ENCODE assay signal across 22 cellular contexts in the genomic region with DNA sequence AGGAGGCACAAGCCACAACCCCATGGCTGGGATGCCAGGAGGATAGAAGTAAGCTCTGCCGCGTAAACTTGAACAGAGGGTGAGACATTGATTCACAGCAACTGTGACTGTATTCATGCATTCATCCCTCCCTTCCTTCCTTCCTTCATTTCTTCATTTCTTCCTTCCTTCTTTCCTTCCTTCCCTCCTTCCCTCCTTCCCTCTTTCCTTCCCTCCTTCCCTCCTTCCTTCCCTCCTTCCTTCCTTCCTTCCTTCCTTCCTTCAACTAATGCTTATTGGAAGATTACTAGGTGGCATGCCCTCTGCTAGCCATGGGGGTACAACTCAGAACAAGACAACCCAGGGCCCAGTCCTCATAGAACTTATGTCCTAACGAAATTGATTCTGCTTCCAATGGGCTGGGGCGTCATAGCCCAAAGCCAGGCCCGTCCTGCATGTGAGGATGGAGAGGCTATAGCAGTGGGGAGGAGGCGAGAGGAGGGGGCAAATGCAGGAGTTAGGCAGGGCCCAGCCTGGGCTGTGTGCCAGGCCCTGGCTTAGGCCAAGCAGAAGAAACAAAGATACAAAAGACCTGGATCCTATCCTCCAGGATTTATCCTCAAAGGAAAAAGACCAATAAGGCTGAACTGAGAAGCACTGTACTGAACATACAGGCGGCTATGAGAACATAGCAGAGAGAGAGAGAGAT. TPM values are rescaled to one million over a fixed set of nuclear protein-coding genes. Genes with fewer than 3 reads are reported as not detected.
DNase-seq lines count a peak whose midpoint lies in the region; ATAC-seq and TF ChIP-seq lines count a peak whose summit lies in the region.
"Had no signal": no experiment of that assay in that cellular context is flagged by ENCODE, and none has a peak within 500 bp of the region (broad histone marks: within the 10 kb centered on the region; RNA-seq: fewer than 3 reads in every experiment).

No MANE protein-coding gene starts in this region.

- peak; percentile 27 for DNase-seq in Ammon's horn (ENCODE audit: low spot score)
- peak; percentile 55 for DNase-seq in NCI-H446 treated with DMSO at 0.1 percent for 48 hours (lab: John Stamatoyannopoulos, UW)
- peak; percentile 47 for DNase-seq in esophagus muscularis mucosa (ENCODE audit: extremely low spot score)
- no peak for DNase-seq in neural crest cell (ENCODE audit: low read depth, low spot score)
- no peak for DNase-seq in GM19240 (ENCODE audit: insufficient read length, low spot score)
- DNase-seq in MG63 = no peak
- DNase-seq: CD4-positive, CD25-positive, alpha-beta regulatory T cell; GOT3; KG1; NCI-H1048; NCI-H1417; NCI-H1694; NCI-H2081; NCI-H2171 treated with DMSO at 0.1 percent for 48 hours; NCI-H345; NCI-H748 treated with DMSO at 0.1 percent for 48 hours; NK-92 treated with Interleukin-12 subunit alpha and Interleukin-12 subunit beta, amount 100 ng/mL, for 24 hours; PC-3; SK-N-SH had no signal

- no peak overlapping the region for H3K27ac ChIP-seq in esophagus muscularis mucosa (replicated peaks in 1 of 4)
- H3K27ac ChIP-seq: BLaER1 had no signal

- H3K27me3 Mint-ChIP-seq in neural crest cell (ENCODE audit: low read depth) = no peaks in the 10 kb centered on the region

- no peaks in the 10 kb centered on the region for H3K9me3 Mint-ChIP-seq in neural crest cell
- H3K9me3 Mint-ChIP-seq: CD4-positive, CD25-positive, alpha-beta regulatory T cell had no signal

- H3K4me3 ChIP-seq in esophagus muscularis mucosa (no peak overlapping the region), MG63 (no peak overlapping the region)
- H3K4me3 ChIP-seq: BLaER1, HAP-1 had no signal

- H3K27ac Mint-ChIP-seq in neural crest cell (ENCODE audit: unreplicated experiment) = peak overlapping the region; percentile 27

- no peaks in the 10 kb centered on the region for H3K9me3 ChIP-seq in esophagus muscularis mucosa
- no peaks in the 10 kb centered on the region for H3K9me3 ChIP-seq in MG63
- H3K9me3 ChIP-seq: BLaER1, HAP-1, SK-N-SH had no signal

- H3K4me1 ChIP-seq in esophagus muscularis mucosa = peaks cover 0 to 41% (median 36%) of the 10 kb centered on the region in 4 donors
- H3K4me1 ChIP-seq: BLaER1 had no signal

- 94% methylated on average over 6 of the region's 7 CpGs for WGBS in esophagus muscularis mucosa

- no peaks in the 10 kb centered on the region for H3K36me3 Mint-ChIP-seq in neural crest cell (ENCODE audit: low read depth)

- TF ChIP-seq CTCF in esophagus muscularis mucosa (IDR thresholded peaks at IDR 0.05) (no peak), neural crest cell (conservative IDR thresholded peaks at IDR 0.05) (no peak)

- H3K36me3 ChIP-seq in esophagus muscularis mucosa = no peaks in the 10 kb centered on the region
- no peaks in the 10 kb centered on the region for H3K36me3 ChIP-seq in MG63
- H3K36me3 ChIP-seq: BLaER1, HAP-1 had no signal

- TF ChIP-seq POLR2A in esophagus muscularis mucosa (IDR thresholded peaks at IDR 0.05; ENCODE audit: low read depth) = no peak

- no peak for ATAC-seq in GM19463 (IDR thresholded peaks at IDR 0.05; ENCODE audit: unreplicated experiment)
- ATAC-seq: PC-3 had no signal

- H3K4me3 Mint-ChIP-seq in neural crest cell = no peak overlapping the region
- H3K4me3 Mint-ChIP-seq: CD4-positive, CD25-positive, alpha-beta regulatory T cell had no signal

- H3K4me1 Mint-ChIP-seq in neural crest cell = peaks cover 26% of the 10 kb centered on the region

- H3K27me3 ChIP-seq in esophagus muscularis mucosa (no peaks in the 10 kb centered on the region), MG63 (no peaks in the 10 kb centered on the region)
- H3K27me3 ChIP-seq: BLaER1 had no signal

- TF ChIP-seq EP300 in esophagus muscularis mucosa (IDR thresholded peaks at IDR 0.05) = no peak

- intact Hi-C loops in esophagus muscularis mucosa (cut with DNase I) = no loop called here

RNA-seq across cellular contexts. Expression of gene PAXBP1, which starts 24.4 kb away (rescaled TPM):
- total RNA-seq in esophagus muscularis mucosa (10 to 100 TPM; 21.4 to 40.3 (median 24.5) TPM), neural crest cell (84.4 and 93.9 TPM in 2 replicates)
- 14.1 and 29.9 TPM in 2 replicates for total RNA-seq in MG63 (2014; rRNA removed; shearing (Covaris generic); ENCODE audit: low replicate concordance)

Comparison
In these comparisons a context has a peak if more than half of its experiments do, and no peak if none do; other contexts are left out.
1. DNase-seq: peak in Ammon's horn (single experiment), NCI-H446 treated with DMSO at 0.1 percent for 48 hours (single experiment) and esophagus muscularis mucosa (single experiment); none in neural crest cell (single experiment), GM19240 (single experiment) and MG63 (single experiment).